In genomic region chr2:217837001-217837491, GRCh38 we compare ENCODE assay signal across 9 cellular contexts.
A peak's percentile ranks its signal among the peaks of the same experiment; 100 is the strongest.
DNase-seq lines count a peak whose midpoint lies in the region; ATAC-seq, FAIRE-seq and TF ChIP-seq lines count a peak whose summit lies in the region.
"Had no signal": no experiment of that assay in that cellular context is flagged by ENCODE, and none has a peak within 500 bp of the region (broad histone marks: within the 10 kb centered on the region; RNA-seq: fewer than 3 reads in every experiment).

No MANE protein-coding gene starts in this region.

- POLR2A ChIA-PET in CD8-positive, alpha-beta T cell (lab: Charles Lee): no interaction called here

- no peak for TF ChIP-seq POLR2A in upper lobe of left lung (IDR thresholded peaks at IDR 0.05)

- H3K9me3 ChIP-seq in duodenal mucosa (ENCODE audit: control insufficient read depth in 1 of 2, low read length in 2 of 2) (no peaks in the 10 kb centered on the region), lung (ENCODE audit: control insufficient read depth in 2 of 2, insufficient read depth in 1 of 2, low read length in 1 of 2) (no peaks in the 10 kb centered on the region), upper lobe of left lung (no peaks in the 10 kb centered on the region)
- H3K9me3 ChIP-seq in CD8-positive, alpha-beta T cell (ENCODE audit: low read length): no peaks in the 10 kb centered on the region

- no peaks in the 10 kb centered on the region for H3K27me3 Mint-ChIP-seq in CD8-positive, alpha-beta T cell (ENCODE audit: low read depth)

- 47 to 77% methylated on average over 8 of the region's 8 CpGs for WGBS in lung, 2 donors
- 51 to 58% methylated on average over 6 to 8 of the region's 8 CpGs for WGBS in upper lobe of left lung, 2 donors

- H3K27me3 ChIP-seq in duodenal mucosa (ENCODE audit: control insufficient read depth in 1 of 2, insufficient read depth in 2 of 2, low read length in 2 of 2) (no peaks in the 10 kb centered on the region), lung (ENCODE audit: control insufficient read depth, insufficient read depth) (no peaks in the 10 kb centered on the region), upper lobe of left lung (no peaks in the 10 kb centered on the region)
- H3K27me3 ChIP-seq in CD8-positive, alpha-beta T cell (ENCODE audit: insufficient read depth, low read length): no peaks in the 10 kb centered on the region

- CTCF ChIA-PET in CD8-positive, alpha-beta T cell (lab: Charles Lee): interaction anchor here (1.1 kb wide), 1 partner anchor 48 kb away, joined by 5 read pairs; no protein-coding TSS in a partner anchor

- no peak overlapping the region for H3K27ac Mint-ChIP-seq in CD8-positive, alpha-beta T cell
- H3K27ac Mint-ChIP-seq: B cell had no signal

- no peak for FAIRE-seq in RCC 7860 (lab: Jason Lieb, UNC)

- H3K4me1 Mint-ChIP-seq in CD8-positive, alpha-beta T cell (ENCODE audit: low read depth): no peaks in the 10 kb centered on the region
- H3K4me1 Mint-ChIP-seq: B cell had no signal

- no peak overlapping the region for H3K4me3 Mint-ChIP-seq in CD8-positive, alpha-beta T cell
- H3K4me3 Mint-ChIP-seq: B cell had no signal

- no peak for TF ChIP-seq CTCF in lung (IDR thresholded peaks at IDR 0.05; ENCODE audit: control extremely low read depth, extremely low read depth)
- peak in 3 of 6 experiments; percentile 10 to 49 (median 11) for TF ChIP-seq CTCF in upper lobe of left lung (IDR thresholded peaks at IDR 0.05)
- no peak for TF ChIP-seq CTCF in CD8-positive, alpha-beta T cell (IDR thresholded peaks at IDR 0.05)

- intact Hi-C loops in CD8-positive, alpha-beta T cell (cut with DNase I, micrococcal nuclease): no loop called here

- no peaks in the 10 kb centered on the region for H3K36me3 Mint-ChIP-seq in CD8-positive, alpha-beta T cell

- ATAC-seq in lung (ENCODE audit: insufficient read depth, low FRiP score) (peak; percentile 42), upper lobe of left lung (ENCODE audit: low FRiP score in 2 of 2) (peak; percentile 71 to 75)
- ATAC-seq in CD8-positive, alpha-beta T cell: no peak

- H3K4me1 ChIP-seq in duodenal mucosa (ENCODE audit: control insufficient read depth in 1 of 2, insufficient read depth in 2 of 2, low read length in 2 of 2): no peaks in the 10 kb centered on the region
- H3K4me1 ChIP-seq in lung (ENCODE audit: control insufficient read depth in 2 of 2, insufficient read depth in 2 of 2, low read length in 2 of 2): peaks cover 38 to 42% of the 10 kb centered on the region in 2 donors
- peaks cover 64 to 79% (median 69%) of the 10 kb centered on the region in 4 donors for H3K4me1 ChIP-seq in upper lobe of left lung
- no peaks in the 10 kb centered on the region for H3K4me1 ChIP-seq in CD8-positive, alpha-beta T cell (ENCODE audit: insufficient read depth, low read length)

- peak; percentile 15 for DNase-seq in NCI-H748 (lab: John Stamatoyannopoulos, UW; ENCODE audit: unreplicated experiment)
- DNase-seq in NCI-H748 treated with DMSO at 0.1 percent for 48 hours (lab: John Stamatoyannopoulos, UW): no peak
- DNase-seq in lung (ENCODE audit: low spot score): peak; percentile 79
- peak; percentile 81 to 84 for DNase-seq in upper lobe of left lung
- no peak for DNase-seq in CD8-positive, alpha-beta T cell
- no peak for DNase-seq in RCC 7860 (ENCODE audit: low spot score)
- DNase-seq in T1000 (lab: John Stamatoyannopoulos, UW): no peak

- H3K27ac ChIP-seq in duodenal mucosa (ENCODE audit: low read depth, low read length) (peak overlapping the region; percentile 54), lung (ENCODE audit: low read depth in 1 of 2, low read length in 1 of 2) (peak overlapping the region; percentile 80 to 86), upper lobe of left lung (peak overlapping the region; percentile 64 to 83 (median 72))
- no peak overlapping the region for H3K27ac ChIP-seq in CD8-positive, alpha-beta T cell (ENCODE audit: low read depth, low read length)

- no peaks in the 10 kb centered on the region for H3K9me3 Mint-ChIP-seq in CD8-positive, alpha-beta T cell

- TF ChIP-seq EP300 in upper lobe of left lung (IDR thresholded peaks at IDR 0.05): peak in 3 of 4 donors; percentile 17 to 57 (median 45)

- H3K36me3 ChIP-seq in duodenal mucosa (ENCODE audit: control insufficient read depth in 1 of 2, insufficient read depth in 2 of 2, low read length in 2 of 2): peaks cover 0 to 4% of the 10 kb centered on the region in 2 donors
- H3K36me3 ChIP-seq in lung (ENCODE audit: control insufficient read depth in 2 of 2, insufficient read depth in 2 of 2, low read length in 2 of 2): peaks cover 12 to 50% of the 10 kb centered on the region in 2 donors
- H3K36me3 ChIP-seq in upper lobe of left lung: peaks cover 13 to 67% (median 37%) of the 10 kb centered on the region in 4 donors
- no peaks in the 10 kb centered on the region for H3K36me3 ChIP-seq in CD8-positive, alpha-beta T cell (ENCODE audit: insufficient read depth, low read length)

- H3K9ac ChIP-seq in duodenal mucosa (ENCODE audit: low read depth in 1 of 2, low read length in 2 of 2): no peak overlapping the region

- no peak overlapping the region for H3K4me3 ChIP-seq in duodenal mucosa (ENCODE audit: low read depth in 1 of 2, low read length in 2 of 2)
- H3K4me3 ChIP-seq in lung: no peak overlapping the region
- H3K4me3 ChIP-seq in upper lobe of left lung: no peak overlapping the region
- no peak overlapping the region for H3K4me3 ChIP-seq in CD8-positive, alpha-beta T cell (ENCODE audit: low read depth, low read length)

Comparison
In these comparisons a context has a peak if more than half of its experiments do, and no peak if none do; other contexts are left out.
1. DNase-seq: peak in NCI-H748 (single experiment), lung (single experiment) and upper lobe of left lung (2 of 2); none in NCI-H748 treated with DMSO at 0.1 percent for 48 hours (single experiment), CD8-positive, alpha-beta T cell (0 of 7), RCC 7860 (single experiment) and T1000 (single experiment).